ENCODE assay signal across 9 cellular contexts in genomic region chr2:125516496-125517109, GRCh38.
DNase-seq lines count a peak whose midpoint lies in the region; ATAC-seq, FAIRE-seq and TF ChIP-seq lines count a peak whose summit lies in the region.
"Had no signal": no experiment of that assay in that cellular context is flagged by ENCODE, and none has a peak within 500 bp of the region (broad histone marks: within the 10 kb centered on the region; RNA-seq: fewer than 3 reads in every experiment).

No MANE protein-coding gene starts in this region.

- TF ChIP-seq CTCF in MCF 10A (IDR thresholded peaks at IDR 0.05; ENCODE audit: unreplicated experiment): peak; percentile 59
- TF ChIP-seq CTCF in breast epithelium (IDR thresholded peaks at IDR 0.05): no peak
- peak; percentile 46 to 60 (median 49); a peak in 5 of 6 replicates for TF ChIP-seq CTCF in GM12878 (IDR thresholded peaks at IDR 0.05 in 2 of 3, conservative IDR thresholded peaks at IDR 0.05 in 1 of 3; ENCODE audit: control insufficient read depth in 2 of 3, extremely low read depth in 1 of 3, insufficient read depth in 1 of 3, low read depth in 3 of 3, low read length in 3 of 3)
- TF ChIP-seq CTCF in osteoblast (IDR thresholded peaks at IDR 0.05; ENCODE audit: extremely low read depth, low read depth, low read length): no peak

- no peak overlapping the region for H3K27ac Mint-ChIP-seq in MCF 10A (ENCODE audit: low read depth, unreplicated experiment)
- H3K27ac Mint-ChIP-seq: activated naive CD8-positive, alpha-beta T cell had no signal

- intact Hi-C loops in MCF 10A (cut with micrococcal nuclease) (no loop called here), breast epithelium (cut with DNase I; ENCODE audit: low total_unique reads) (no loop called here), GM12878 (cut with micrococcal nuclease; ENCODE audit: unreplicated experiment) (no loop called here)

- H4K20me1 ChIP-seq in GM12878 (ENCODE audit: control insufficient read depth, insufficient read depth) (no peaks in the 10 kb centered on the region), osteoblast (ENCODE audit: insufficient read depth, low read length) (no peaks in the 10 kb centered on the region)

- no peak overlapping the region for H3K4me3 ChIP-seq in breast epithelium
- H3K4me3 ChIP-seq in GM12878: no peak overlapping the region
- no peak overlapping the region for H3K4me3 ChIP-seq in osteoblast (ENCODE audit: insufficient read depth, low read length)

- SMC1A ChIA-PET in GM12878 (lab: Charles Lee; ENCODE audit: uncharacterized antibody, unreplicated experiment): interaction anchor here (1.1 to 1.9 kb wide), 4 partner anchors 10 to 1489 kb away, joined by 3 to 9 read pairs (median 6); no protein-coding TSS in a partner anchor

- H3K36me3 ChIP-seq in breast epithelium (no peaks in the 10 kb centered on the region), GM12878 (ENCODE audit: control insufficient read depth in 2 of 2, insufficient read depth in 2 of 2, low read length in 1 of 2) (no peaks in the 10 kb centered on the region), osteoblast (ENCODE audit: insufficient read depth, low read length) (no peaks in the 10 kb centered on the region)

- in situ Hi-C loops in GM12878 (cut with MboI): no loop called here

- CTCF ChIA-PET in MCF 10A (lab: Yijun Ruan, JAX) (interaction anchor here (0.6 to 1.4 kb wide), 11 partner anchors 12 to 961 kb away, joined by 3 to 5 read pairs (median 3); no protein-coding TSS in a partner anchor), GM12878 (lab: Yijun Ruan, JAX) (interaction anchor here (0.5 to 1.9 kb wide), 17 partner anchors 12 to 1489 kb away, joined by 3 to 8 read pairs (median 3); no protein-coding TSS in a partner anchor)

- H2AFZ ChIP-seq in GM12878 (ENCODE audit: control insufficient read depth, low read depth, low read length): no peak overlapping the region
- H2AFZ ChIP-seq in osteoblast (ENCODE audit: low read length): no peak overlapping the region

- no peaks in the 10 kb centered on the region for H3K4me1 Mint-ChIP-seq in MCF 10A (ENCODE audit: insufficient read depth, unreplicated experiment)

- POLR2A ChIA-PET in MCF 10A (lab: Yijun Ruan, JAX): no interaction called here
- POLR2A ChIA-PET in GM12878 (lab: Charles Lee): no interaction called here

- TF ChIP-seq EP300 in GM12878 (IDR thresholded peaks at IDR 0.05; ENCODE audit: borderline replicate concordance in 1 of 2, control insufficient read depth in 1 of 2, low read depth in 2 of 2, low read length in 2 of 2): no peak

- H3K27me3 Mint-ChIP-seq in MCF 10A (ENCODE audit: insufficient read depth, unreplicated experiment): peaks cover 24% of the 10 kb centered on the region
- H3K27me3 Mint-ChIP-seq: activated naive CD8-positive, alpha-beta T cell had no signal

- no peaks in the 10 kb centered on the region for H3K9me3 Mint-ChIP-seq in MCF 10A (ENCODE audit: unreplicated experiment)

- no peaks in the 10 kb centered on the region for H3K4me1 ChIP-seq in breast epithelium
- no peaks in the 10 kb centered on the region for H3K4me1 ChIP-seq in GM12878 (ENCODE audit: control insufficient read depth, insufficient read depth, low read length)
- no peaks in the 10 kb centered on the region for H3K4me1 ChIP-seq in osteoblast (ENCODE audit: insufficient read depth, low read length)

- H3K79me2 ChIP-seq in GM12878 (ENCODE audit: control insufficient read depth, insufficient read depth, low read length): no peaks in the 10 kb centered on the region
- H3K79me2 ChIP-seq in osteoblast (ENCODE audit: insufficient read depth, low read length): no peaks in the 10 kb centered on the region

- H3K4me3 Mint-ChIP-seq in MCF 10A (ENCODE audit: unreplicated experiment): no peak overlapping the region
- H3K4me3 Mint-ChIP-seq: activated naive CD8-positive, alpha-beta T cell had no signal

- no peak for TF ChIP-seq POLR2A in breast epithelium (IDR thresholded peaks at IDR 0.05)
- no peak for TF ChIP-seq POLR2A in GM12878 (IDR thresholded peaks at IDR 0.05; ENCODE audit: low read depth, low read length)

- ATAC-seq in GM12878: peak; percentile 47; the same call in 2 of the 3 replicates

- WGBS in GM12878 (ENCODE audit: insufficient coverage, insufficient replicate concordance, low lambda C conversion rate, missing lambda C conversion rate): 50% methylated on average over 3 of the region's 3 CpGs

- H3K27me3 ChIP-seq in breast epithelium: no peaks in the 10 kb centered on the region
- no peaks in the 10 kb centered on the region for H3K27me3 ChIP-seq in GM12878 (replicated peaks in 1 of 2; ENCODE audit: control insufficient read depth in 2 of 2, insufficient read depth in 2 of 2, low read length in 1 of 2)
- no peaks in the 10 kb centered on the region for H3K27me3 ChIP-seq in osteoblast (ENCODE audit: insufficient read depth, low read length)

- DNase-seq in MCF 10A (ENCODE audit: unreplicated experiment): peak; percentile 47
- no peak for DNase-seq in breast epithelium (ENCODE audit: low spot score in 2 of 2)
- DNase-seq in KG1 (lab: John Stamatoyannopoulos, UW): peak; percentile 4
- DNase-seq in GM12878 (ENCODE audit: low read depth, low spot score): no peak
- peak; percentile 48 for DNase-seq in osteoblast (ENCODE audit: insufficient read length, low spot score, missing footprints)
- DNase-seq in amniotic stem cell (lab: John Stamatoyannopoulos, UW): no peak
- no peak for DNase-seq in stimulated activated CD4-positive, alpha-beta T cell treated with anti-CD3 and anti-CD28 coated beads, Interleukin-4, amount 100 ng/mL, for 4 hours
- no peak for DNase-seq in NCI-H2107 (lab: John Stamatoyannopoulos, UW)

- BruUV-seq in MCF 10A (replicated peaks; lab: Mats Ljungman, UMichigan): no TSS peak
- no TSS peak for BruUV-seq in GM12878 (replicated peaks; lab: Mats Ljungman, UMichigan)

- FAIRE-seq in GM12878 (lab: Jason Lieb, UNC): peak; percentile 35

- H3K9ac ChIP-seq in GM12878 (ENCODE audit: control insufficient read depth, insufficient read depth, low read length): no peak overlapping the region

- H3K9me3 ChIP-seq in breast epithelium: peaks cover 0 to 22% of the 10 kb centered on the region in 2 donors
- no peaks in the 10 kb centered on the region; the same call in none of the 3 replicates for H3K9me3 ChIP-seq in GM12878 (replicated peaks; ENCODE audit: control insufficient read depth, insufficient read depth, low read length)
- H3K9me3 ChIP-seq in osteoblast (ENCODE audit: low read depth, low read length): no peaks in the 10 kb centered on the region

- peak; percentile 55 for TF ChIP-seq RAD21 in GM12878 (IDR thresholded peaks at IDR 0.05; ENCODE audit: insufficient read depth, low read depth, low read length)

- RAD21 ChIA-PET in GM12878 (lab: Charles Lee; ENCODE audit: unreplicated experiment): interaction anchor here (1.3 kb wide), 1 partner anchor 601 kb away, joined by 5 read pairs; no protein-coding TSS in a partner anchor

- H3K4me2 ChIP-seq in GM12878 (ENCODE audit: control insufficient read depth, insufficient read depth): no peak overlapping the region
- no peak overlapping the region for H3K4me2 ChIP-seq in osteoblast (ENCODE audit: insufficient read depth, low read length)

- H3K36me3 Mint-ChIP-seq in MCF 10A (ENCODE audit: insufficient read depth, unreplicated experiment): no peaks in the 10 kb centered on the region
- H3K36me3 Mint-ChIP-seq: activated naive CD8-positive, alpha-beta T cell had no signal

- no peak overlapping the region for H3K27ac ChIP-seq in breast epithelium
- no peak overlapping the region for H3K27ac ChIP-seq in GM12878 (ENCODE audit: control insufficient read depth, insufficient read depth)
- no peak overlapping the region for H3K27ac ChIP-seq in osteoblast (ENCODE audit: low read depth, low read length)

TF ChIP-seq in GM12878, 131 proteins besides CTCF, POLR2A, EP300 and RAD21:
- TF ChIP-seq NKRF (conservative IDR thresholded peaks at IDR 0.05): no peak
- 0 out of 2 replicates have a peak, but pooled peaks have one; percentile 22 for TF ChIP-seq SMC3 (IDR thresholded peaks at IDR 0.05; ENCODE audit: borderline replicate concordance, low read length)
- no peak for TF ChIP-seq SUZ12 (IDR thresholded peaks at IDR 0.05; ENCODE audit: unreplicated experiment)
- TF ChIP-seq ZNF274 (IDR thresholded peaks at IDR 0.05; ENCODE audit: insufficient read depth, insufficient read length): no peak

Comparison
In these comparisons a context has a peak if more than half of its experiments do, and no peak if none do; other contexts are left out.
1. DNase-seq: peak in MCF 10A (single experiment), KG1 (single experiment) and osteoblast (single experiment); none in breast epithelium (0 of 2), GM12878 (single experiment), amniotic stem cell (single experiment), stimulated activated CD4-positive, alpha-beta T cell treated with anti-CD3 and anti-CD28 coated beads, Interleukin-4, amount 100 ng/mL, for 4 hours (0 of 2) and NCI-H2107 (single experiment).
2. CTCF ChIP-seq: peak in MCF 10A (single experiment) and GM12878 (3 of 3); none in breast epithelium (0 of 3) and osteoblast (single experiment).